ENCODE assay signal across 21 cellular contexts in genomic region chr14:70152081-70152480, GRCh38. TPM values are rescaled to one million over a fixed set of nuclear protein-coding genes. Genes with fewer than 3 reads are reported as not detected.
"Had no signal": no experiment of that assay in that cellular context is flagged by ENCODE, and none has a peak within 500 bp of the region (broad histone marks: within the 10 kb centered on the region; RNA-seq: fewer than 3 reads in every experiment).

No MANE protein-coding gene starts in this region.

- H3K9me3 Mint-ChIP-seq: dendritic cell treated with granulocyte-macrophage colony-stimulating factor and Interleukin-4, amounts not matched to agents 40 ng/mL and 50 ng/mL, for 4 days; effector memory CD8-positive, alpha-beta T cell; endodermal cell had no signal

- H3K4me3 ChIP-seq: colonic mucosa, esophagus squamous epithelium, gastrocnemius medialis, heart right ventricle, left lung, lower lobe of right lung had no signal

- H3K36me3 ChIP-seq: colonic mucosa, esophagus squamous epithelium, gastrocnemius medialis, heart right ventricle, left lung, lower lobe of right lung had no signal

- H3K9me3 ChIP-seq: colonic mucosa, esophagus squamous epithelium, gastrocnemius medialis, heart right ventricle, left lung, lower lobe of right lung had no signal

- H3K4me3 Mint-ChIP-seq: dendritic cell treated with granulocyte-macrophage colony-stimulating factor and Interleukin-4, amounts not matched to agents 40 ng/mL and 50 ng/mL, for 4 days; effector memory CD8-positive, alpha-beta T cell; endodermal cell had no signal

- H3K27ac Mint-ChIP-seq: dendritic cell treated with granulocyte-macrophage colony-stimulating factor and Interleukin-4, amounts not matched to agents 40 ng/mL and 50 ng/mL, for 4 days; effector memory CD8-positive, alpha-beta T cell; endodermal cell had no signal

- ATAC-seq: effector memory CD8-positive, alpha-beta T cell; esophagus mucosa; gastrocnemius medialis; heart right ventricle; left cardiac atrium; left lung; left ventricle myocardium superior; lower lobe of right lung had no signal

- H3K4me1 ChIP-seq: colonic mucosa, esophagus squamous epithelium, heart right ventricle, left lung, lower lobe of right lung had no signal

- H3K27me3 ChIP-seq: colonic mucosa, gastrocnemius medialis had no signal

- H3K27ac ChIP-seq: colonic mucosa, epithelial cell of prostate, esophagus squamous epithelium, gastrocnemius medialis, heart right ventricle, left lung, lower lobe of right lung had no signal

- DNase-seq: colonic mucosa; cortex of kidney; effector CD8-positive, alpha-beta T cell; effector memory CD8-positive, alpha-beta T cell; endodermal cell; erythroblast; esophagus squamous epithelium; foreskin fibroblast; foreskin melanocyte; gastrocnemius medialis; heart right ventricle; hippocampal formation; left cardiac atrium; left lung; left ventricle myocardium superior; lower lobe of right lung; midbrain had no signal

RNA-seq across cellular contexts. Expression of gene SLC8A3, which starts 36.7 kb away (rescaled TPM):
- polyA plus RNA-seq: keratinocyte had no signal
